In the genomic region with DNA sequence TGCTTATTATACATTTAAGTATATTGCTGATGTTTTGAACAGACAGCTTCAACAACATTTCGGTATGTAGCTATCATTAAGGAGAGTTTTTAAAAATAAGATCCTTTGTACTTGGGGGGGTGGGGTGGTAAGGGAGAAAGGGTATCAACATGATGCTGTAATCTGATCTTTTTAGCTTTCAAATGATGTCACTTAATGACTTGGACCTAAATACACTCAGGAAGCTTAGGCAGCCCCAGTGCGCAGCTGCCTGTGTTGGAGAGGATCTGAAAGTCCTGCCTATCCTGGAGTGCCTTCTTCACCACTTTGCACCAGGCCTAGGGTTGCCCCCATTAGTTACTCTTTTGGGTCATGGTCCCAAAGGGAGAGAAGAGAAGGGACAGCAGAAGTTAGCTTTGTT, we compare ENCODE assay signal across 14 cellular contexts. TPM values are rescaled to one million over a fixed set of nuclear protein-coding genes. Genes with fewer than 3 reads are reported as not detected.
DNase-seq lines count a peak whose midpoint lies in the region; ATAC-seq and TF ChIP-seq lines count a peak whose summit lies in the region.
"Had no signal": no experiment of that assay in that cellular context is flagged by ENCODE, and none has a peak within 500 bp of the region (broad histone marks: within the 10 kb centered on the region; RNA-seq: fewer than 3 reads in every experiment).

No MANE protein-coding gene starts in this region.

- H3K27ac Mint-ChIP-seq in naive thymus-derived CD8-positive, alpha-beta T cell: peak overlapping the region in 9 of 10 donors; percentile 67 to 99 (median 92)

- no peaks in the 10 kb centered on the region for H3K27me3 Mint-ChIP-seq in naive thymus-derived CD8-positive, alpha-beta T cell
- H3K27me3 Mint-ChIP-seq: naive B cell had no signal

- H3K9me3 ChIP-seq in upper lobe of left lung: no peaks in the 10 kb centered on the region
- H3K9me3 ChIP-seq: SJSA1 had no signal

- no peaks in the 10 kb centered on the region for H3K36me3 Mint-ChIP-seq in naive thymus-derived CD8-positive, alpha-beta T cell
- H3K36me3 Mint-ChIP-seq: naive B cell had no signal

- peaks cover 6 to 45% (median 31%) of the 10 kb centered on the region in 4 donors for H3K4me1 Mint-ChIP-seq in naive thymus-derived CD8-positive, alpha-beta T cell

- no peak overlapping the region for H3K27ac ChIP-seq in upper lobe of left lung
- H3K27ac ChIP-seq: SJSA1 had no signal

- no peaks in the 10 kb centered on the region for H3K36me3 ChIP-seq in upper lobe of left lung
- H3K36me3 ChIP-seq: SJSA1 had no signal

- H3K9me3 Mint-ChIP-seq in naive thymus-derived CD8-positive, alpha-beta T cell: no peaks in the 10 kb centered on the region
- H3K9me3 Mint-ChIP-seq: naive B cell had no signal

- no peak for ATAC-seq in naive thymus-derived CD8-positive, alpha-beta T cell
- ATAC-seq in HG03108 (IDR thresholded peaks at IDR 0.05; ENCODE audit: unreplicated experiment) (no peak), upper lobe of left lung (ENCODE audit: low FRiP score in 2 of 2) (no peak)

- no peak for TF ChIP-seq CTCF in upper lobe of left lung (IDR thresholded peaks at IDR 0.05)

- WGBS in upper lobe of left lung, 2 donors: 87 to 94% methylated on average over 2 of the region's 2 CpGs

- no peak for TF ChIP-seq EP300 in upper lobe of left lung (IDR thresholded peaks at IDR 0.05)

- no peak for TF ChIP-seq POLR2A in upper lobe of left lung (IDR thresholded peaks at IDR 0.05)

- POLR2A ChIA-PET in naive thymus-derived CD8-positive, alpha-beta T cell (lab: Charles Lee): interaction anchor here (0.7 to 3.7 kb wide), 5 partner anchors 11 to 162 kb away, joined by 3 to 25 read pairs (median 4); no protein-coding TSS in a partner anchor

- H3K4me3 ChIP-seq in upper lobe of left lung: no peak overlapping the region
- H3K4me3 ChIP-seq: SJSA1 had no signal

- DNase-seq in NCI-H2196 (lab: John Stamatoyannopoulos, UW; ENCODE audit: unreplicated experiment) (peak; percentile 4), NCI-H2196 treated with DMSO at 0.1 percent for 48 hours (lab: John Stamatoyannopoulos, UW; ENCODE audit: unreplicated experiment) (no peak), NCI-H1417 (lab: John Stamatoyannopoulos, UW) (peak; percentile 34 to 87 (median 73)), NCI-H69 (lab: John Stamatoyannopoulos, UW) (peak; percentile 88), upper lobe of left lung (no peak)
- no peak for DNase-seq in naive thymus-derived CD8-positive, alpha-beta T cell
- DNase-seq in stimulated activated CD4-positive, alpha-beta T cell treated with anti-CD3 and anti-CD28 coated beads, Interleukin-1b, Interleukin-23, amount 100 ng/mL, for 48 hours: no peak
- DNase-seq: effector memory CD4-positive, alpha-beta T cell; naive B cell; NK-92 treated with Interleukin-12 subunit alpha and Interleukin-12 subunit beta, amount 100 ng/mL, for 24 hours; stimulated activated CD4-positive, alpha-beta T cell treated with anti-CD3 and anti-CD28 coated beads, Interleukin-15, amount 100 ng/mL, for 24 hours; substantia nigra had no signal

- no peaks in the 10 kb centered on the region for H3K27me3 ChIP-seq in upper lobe of left lung
- H3K27me3 ChIP-seq: SJSA1 had no signal

- H3K4me1 ChIP-seq in upper lobe of left lung: peaks cover 0 to 6% (median 0%) of the 10 kb centered on the region in 4 donors
- H3K4me1 ChIP-seq: SJSA1 had no signal

- no peak overlapping the region for H3K4me3 Mint-ChIP-seq in naive thymus-derived CD8-positive, alpha-beta T cell
- H3K4me3 Mint-ChIP-seq: naive B cell had no signal

RNA-seq across cellular contexts. Expression of a gene that starts 57.1 kb away (rescaled TPM):
- 100 to 1,000 TPM; 128 to 136 TPM for total RNA-seq in naive thymus-derived CD8-positive, alpha-beta T cell
- polyA plus RNA-seq in naive thymus-derived CD8-positive, alpha-beta T cell: 10 to 100 TPM; 31.6 to 42.9 (median 36.9) TPM
- 10 to 100 TPM; 45.7 to 87.0 (median 63.8) TPM for total RNA-seq in upper lobe of left lung

Comparison
In these comparisons a context has a peak if more than half of its experiments do, and no peak if none do; other contexts are left out.
1. DNase-seq: peak in NCI-H2196 (single experiment), NCI-H1417 (3 of 3) and NCI-H69 (single experiment); none in NCI-H2196 treated with DMSO at 0.1 percent for 48 hours (single experiment), naive thymus-derived CD8-positive, alpha-beta T cell (0 of 10), stimulated activated CD4-positive, alpha-beta T cell treated with anti-CD3 and anti-CD28 coated beads, Interleukin-1b, Interleukin-23, amount 100 ng/mL, for 48 hours (single experiment) and upper lobe of left lung (0 of 2).